ENCODE assay signal across 16 cellular contexts in the genomic region with DNA sequence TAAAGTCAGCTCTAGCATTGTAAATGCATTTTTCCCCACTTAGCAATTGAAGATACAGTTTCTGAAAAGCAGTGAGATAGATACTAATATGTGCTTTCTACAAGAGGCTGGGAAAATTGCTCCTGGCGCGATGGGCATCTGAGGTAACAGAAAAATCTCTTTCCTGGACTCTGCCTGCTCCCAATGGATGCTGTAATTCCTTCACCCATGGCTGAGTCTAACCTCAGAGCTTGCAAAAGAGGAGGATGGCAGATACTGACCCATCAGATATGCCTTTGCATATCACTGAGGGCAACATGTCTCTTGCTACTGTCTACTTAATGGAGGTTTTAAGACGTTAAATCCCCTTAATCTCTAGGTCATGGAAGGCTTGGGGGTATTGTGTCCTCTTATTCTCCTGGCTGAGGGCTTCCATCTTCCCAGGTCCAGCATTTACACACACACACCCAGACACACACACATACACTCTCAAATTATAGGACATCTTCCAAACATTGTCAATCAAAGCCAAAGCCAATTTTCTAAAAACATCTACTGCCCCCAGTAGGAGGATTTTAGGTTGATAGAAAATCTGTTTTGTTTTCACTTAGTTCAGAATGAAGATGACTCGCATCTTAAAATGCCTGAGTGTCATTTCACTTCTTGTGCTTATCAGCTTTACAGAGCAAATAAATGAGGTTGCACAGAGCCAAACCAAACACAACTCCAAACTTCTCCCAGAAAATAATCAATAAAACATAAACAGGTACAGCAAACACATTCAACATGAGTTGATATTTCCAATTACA. TPM values are rescaled to one million over a fixed set of nuclear protein-coding genes. Genes with fewer than 3 reads are reported as not detected.
A peak's percentile ranks its signal among the peaks of the same experiment; 100 is the strongest.
DNase-seq lines count a peak whose midpoint lies in the region; ATAC-seq, FAIRE-seq and TF ChIP-seq lines count a peak whose summit lies in the region.
"Had no signal": no experiment of that assay in that cellular context is flagged by ENCODE, and none has a peak within 500 bp of the region (broad histone marks: within the 10 kb centered on the region; RNA-seq: fewer than 3 reads in every experiment).

No MANE protein-coding gene starts in this region.

- no TSS peak for BruUV-seq in Calu3 (replicated peaks; lab: Mats Ljungman, UMichigan)

- CTCF ChIA-PET in Calu3 (lab: Charles Lee), result interaction anchor here (0.6 kb wide), 1 partner anchor 297 kb away, joined by 3 read pairs; no protein-coding TSS in a partner anchor

- no peak overlapping the region for H3K18ac ChIP-seq in mesenchymal stem cell (ENCODE audit: low read depth in 1 of 2, low read length in 2 of 2)

- H3K14ac ChIP-seq in mesenchymal stem cell (ENCODE audit: low read length in 2 of 2), result no peak overlapping the region

- DNase-seq in D721Med (ENCODE audit: insufficient read length, low spot score) (peak; percentile 62), KBM-7 (peak; percentile 15), adipocyte (ENCODE audit: low read depth) (peak; percentile 21), mesenchymal stem cell (no peak), prostate gland (ENCODE audit: low spot score) (no peak), Calu3 (no peak)
- DNase-seq: activated CD4-positive, CD25-positive, alpha-beta regulatory T cell treated with anti-CD3 and anti-CD28 coated beads, Interleukin-2, amount 50 U/mL, for 72 hours; esophagus squamous epithelium; NCI-H2171 treated with DMSO at 0.1 percent for 48 hours; stimulated activated CD4-positive, alpha-beta T cell treated with anti-CD3 and anti-CD28 coated beads, Interleukin-4, amount 100 ng/mL, for 4 hours; substantia nigra had no signal

- H3K36me3 ChIP-seq in adipocyte (ENCODE audit: control insufficient read depth, insufficient read depth, low read length, severe bottlenecking), result no peaks in the 10 kb centered on the region
- no peaks in the 10 kb centered on the region for H3K36me3 ChIP-seq in mesenchymal stem cell (ENCODE audit: control insufficient read depth in 1 of 2, insufficient read depth in 2 of 2, low read depth in 1 of 2, low read length in 2 of 2)
- no peaks in the 10 kb centered on the region for H3K36me3 ChIP-seq in prostate gland
- H3K36me3 ChIP-seq: esophagus squamous epithelium, neutrophil, SJSA1 had no signal

- no peak overlapping the region for H3K4me3 ChIP-seq in adipocyte (ENCODE audit: low read length)
- H3K4me3 ChIP-seq in mesenchymal stem cell (ENCODE audit: insufficient read depth in 1 of 2, low read depth in 1 of 2, low read length in 2 of 2), result no peak overlapping the region
- H3K4me3 ChIP-seq in prostate gland, result no peak overlapping the region
- H3K4me3 ChIP-seq: esophagus squamous epithelium, SJSA1 had no signal

- FAIRE-seq in D721Med (lab: Jason Lieb, UNC), result peak; percentile 90

- no peak overlapping the region for H4K8ac ChIP-seq in mesenchymal stem cell (ENCODE audit: low read length)

- no peak overlapping the region for H2BK15ac ChIP-seq in mesenchymal stem cell (ENCODE audit: low read depth, poor library complexity, severe bottlenecking)

- H3K23ac ChIP-seq in mesenchymal stem cell (ENCODE audit: low read length in 2 of 2), result no peak overlapping the region

- H3K4me1 Mint-ChIP-seq in Calu3 (ENCODE audit: low read depth, unreplicated experiment), result no peaks in the 10 kb centered on the region

- no peak overlapping the region for H3K4ac ChIP-seq in mesenchymal stem cell (ENCODE audit: low read depth in 1 of 2, low read length in 2 of 2)

- in situ Hi-C loops in KBM-7 (cut with MboI; ENCODE audit: low pct_unique_long_range_greater_than_20kb, low sequenced_read_pairs), result no loop called here

- H3K27ac ChIP-seq in mesenchymal stem cell (ENCODE audit: low read length, poor library complexity, severe bottlenecking) (peak overlapping the region; percentile 98), prostate gland (no peak overlapping the region)
- H3K27ac ChIP-seq: esophagus squamous epithelium, neutrophil, SJSA1 had no signal

- H2BK5ac ChIP-seq in mesenchymal stem cell (ENCODE audit: low read depth, low read length, poor library complexity, severe bottlenecking), result peak overlapping the region; percentile 94

- H3K9me3 Mint-ChIP-seq in Calu3 (ENCODE audit: low read depth, unreplicated experiment), result no peaks in the 10 kb centered on the region
- H3K9me3 Mint-ChIP-seq: CD14-positive monocyte had no signal

- H3K27me3 ChIP-seq in adipocyte (replicated peaks; ENCODE audit: control insufficient read depth, insufficient read depth, low read length), result peaks cover 26% of the 10 kb centered on the region
- peaks cover 0 to 22% of the 10 kb centered on the region in 2 experiments for H3K27me3 ChIP-seq in mesenchymal stem cell (ENCODE audit: control insufficient read depth in 1 of 2, insufficient read depth in 1 of 2, low read length in 2 of 2)
- no peaks in the 10 kb centered on the region for H3K27me3 ChIP-seq in prostate gland (replicated peaks; ENCODE audit: insufficient read depth)
- H3K27me3 ChIP-seq: esophagus squamous epithelium, neutrophil, SJSA1 had no signal

- no peak overlapping the region for H2BK12ac ChIP-seq in mesenchymal stem cell (ENCODE audit: low read length in 2 of 2)

- no peaks in the 10 kb centered on the region for H3K27me3 Mint-ChIP-seq in Calu3 (ENCODE audit: unreplicated experiment)

- no peaks in the 10 kb centered on the region for H3K36me3 Mint-ChIP-seq in Calu3 (ENCODE audit: insufficient read depth, unreplicated experiment)
- H3K36me3 Mint-ChIP-seq: CD14-positive monocyte had no signal

- no peak overlapping the region for H2BK120ac ChIP-seq in mesenchymal stem cell (ENCODE audit: low read depth, low read length)

- peak overlapping the region; percentile 24 for H3K4me2 ChIP-seq in mesenchymal stem cell (ENCODE audit: low read length, poor library complexity, severe bottlenecking)

- H4K91ac ChIP-seq in mesenchymal stem cell (ENCODE audit: low read length), result no peak overlapping the region

- intact Hi-C loops in prostate gland (cut with DNase I) (no loop called here), Calu3 (cut with micrococcal nuclease; ENCODE audit: unreplicated experiment) (no loop called here)

- WGBS in mesenchymal stem cell, result 83% methylated on average over 3 of the region's 4 CpGs
- WGBS in prostate gland, result 64% methylated on average over 4 of the region's 4 CpGs

- H3K4me1 ChIP-seq in adipocyte (ENCODE audit: control insufficient read depth, insufficient read depth, low read length) (no peaks in the 10 kb centered on the region), mesenchymal stem cell (ENCODE audit: control insufficient read depth, insufficient read depth, low read depth, low read length) (peaks cover 31% of the 10 kb centered on the region), prostate gland (replicated peaks) (peaks cover 8% of the 10 kb centered on the region)

- H3K9ac ChIP-seq in adipocyte (ENCODE audit: low read length), result no peak overlapping the region
- H3K9ac ChIP-seq in mesenchymal stem cell (ENCODE audit: low read length), result no peak overlapping the region

- no peak overlapping the region for H3K4me3 Mint-ChIP-seq in Calu3 (ENCODE audit: low read depth, unreplicated experiment)

- no peak overlapping the region for H2AFZ ChIP-seq in mesenchymal stem cell (ENCODE audit: low read depth, low read length)

- TF ChIP-seq POLR2A in prostate gland (IDR thresholded peaks at IDR 0.05), result no peak

- no peaks in the 10 kb centered on the region for H3K79me1 ChIP-seq in mesenchymal stem cell (replicated peaks; ENCODE audit: low read length, poor library complexity, severe bottlenecking)

- TF ChIP-seq CTCF in D721Med (IDR thresholded peaks at IDR 0.05; ENCODE audit: insufficient read depth, missing control alignments), result no peak
- peak in 1 of 4 experiments; percentile 23 for TF ChIP-seq CTCF in prostate gland (IDR thresholded peaks at IDR 0.05)
- no peak for TF ChIP-seq CTCF in Calu3 (IDR thresholded peaks at IDR 0.05; ENCODE audit: unreplicated experiment)

- ATAC-seq in HG02571 (IDR thresholded peaks at IDR 0.05; ENCODE audit: unreplicated experiment) (no peak), GM18858 (IDR thresholded peaks at IDR 0.05; ENCODE audit: unreplicated experiment) (no peak)

- peak overlapping the region; percentile 90 for H2AK5ac ChIP-seq in mesenchymal stem cell (ENCODE audit: low read length, severe bottlenecking)

- H3K27ac Mint-ChIP-seq in Calu3 (ENCODE audit: unreplicated experiment), result no peak overlapping the region

- H3K9me3 ChIP-seq in adipocyte (ENCODE audit: control insufficient read depth, low read length), result no peaks in the 10 kb centered on the region
- no peaks in the 10 kb centered on the region for H3K9me3 ChIP-seq in mesenchymal stem cell (ENCODE audit: control insufficient read depth, low read length)
- no peaks in the 10 kb centered on the region for H3K9me3 ChIP-seq in prostate gland
- H3K9me3 ChIP-seq: esophagus squamous epithelium, neutrophil, SJSA1 had no signal

RNA-seq across cellular contexts. Expression of a gene that starts 2.4 kb away (rescaled TPM):
- polyA plus RNA-seq in mesenchymal stem cell (2013, experiment 1 of 2), result not detected
- not detected for polyA plus RNA-seq in mesenchymal stem cell (2013, experiment 2 of 2)
- total RNA-seq in prostate gland, result 1 to 10 TPM in 1 of 2 donors, not detected in 1; 5.5 TPM
- not detected in 2 replicates for total RNA-seq in Calu3 (2022)
- total RNA-seq: esophagus squamous epithelium had no signal

Comparison
In these comparisons a context has a peak if more than half of its experiments do, and no peak if none do; other contexts are left out.
1. DNase-seq: peak in D721Med (single experiment), KBM-7 (single experiment) and adipocyte (single experiment); none in mesenchymal stem cell (single experiment), prostate gland (single experiment) and Calu3 (single experiment).